Comparison of ENCODE assay signal across 9 cellular contexts in the genomic region with DNA sequence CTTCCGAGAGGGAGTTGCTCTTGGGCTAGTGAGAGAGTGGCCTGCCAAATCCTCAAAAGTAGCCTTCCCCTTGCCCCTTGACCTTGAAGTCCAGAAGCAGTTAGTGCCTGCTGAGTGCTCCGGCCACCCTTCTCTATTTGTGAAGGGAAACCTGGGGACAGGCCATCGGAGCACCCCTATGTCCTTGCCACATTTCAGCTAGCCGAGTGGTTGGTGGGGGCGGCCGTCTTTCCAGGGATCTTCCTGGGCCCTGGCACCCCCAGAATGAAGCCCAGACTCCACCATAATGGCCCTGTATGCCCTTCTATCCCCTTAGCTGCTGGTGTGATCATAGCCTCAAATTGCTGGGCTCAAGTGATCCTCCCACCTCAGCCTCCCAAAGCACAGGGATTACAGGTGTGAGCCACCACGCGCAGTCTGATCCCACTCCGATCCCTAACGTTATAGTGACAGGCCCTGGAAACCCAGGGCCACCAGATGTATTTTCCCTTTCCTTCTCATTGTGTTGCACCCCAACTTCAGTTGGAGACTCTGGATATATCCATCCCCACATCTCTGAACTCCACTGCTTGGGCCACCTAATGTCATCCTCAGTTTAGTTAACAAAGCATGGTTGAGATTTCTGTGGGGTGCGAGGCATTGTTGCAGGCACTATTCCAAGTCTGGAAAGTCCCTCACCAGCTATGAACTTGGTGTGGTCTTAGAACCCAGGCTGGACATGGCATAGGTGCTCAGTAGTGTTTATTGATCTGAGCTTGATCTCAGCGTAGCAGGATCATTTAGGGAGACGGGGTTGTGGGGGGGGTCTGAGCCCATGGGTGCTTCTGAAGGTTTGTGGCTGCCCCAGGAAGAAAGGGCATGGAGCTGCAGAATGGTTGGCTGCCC. TPM values are rescaled to one million over a fixed set of nuclear protein-coding genes. Genes with fewer than 3 reads are reported as not detected.
DNase-seq lines count a peak whose midpoint lies in the region; ATAC-seq and TF ChIP-seq lines count a peak whose summit lies in the region.
"Had no signal": no experiment of that assay in that cellular context is flagged by ENCODE, and none has a peak within 500 bp of the region (broad histone marks: within the 10 kb centered on the region; RNA-seq: fewer than 3 reads in every experiment).

No MANE protein-coding gene starts in this region.

- intact Hi-C loops in CD4-positive, alpha-beta memory T cell (cut with micrococcal nuclease) = loop anchor here (1.0 kb wide), 1 partner anchor 10 kb away; no protein-coding TSS in a partner anchor
- intact Hi-C loops in Panc1 (cut with micrococcal nuclease; ENCODE audit: unreplicated experiment) = no loop called here

- peak in 1 of 5 donors; percentile 60 for DNase-seq in CD4-positive, alpha-beta memory T cell
- DNase-seq in Panc1 (ENCODE audit: low read depth, low spot score) (no peak), epithelial cell of esophagus (ENCODE audit: low read depth) (no peak), osteoblast (ENCODE audit: insufficient read length, low spot score, missing footprints) (peak; percentile 65), left lobe of liver (ENCODE audit: low spot score) (no peak), Kasumi-1 (lab: John Stamatoyannopoulos, UW) (no peak), NCI-H1105 (lab: John Stamatoyannopoulos, UW) (no peak)
- no peak for DNase-seq in stimulated activated CD4-positive, alpha-beta T cell treated with anti-CD3 and anti-CD28 coated beads, Interleukin-4, amount 100 ng/mL, for 1 hour
- DNase-seq: stimulated activated CD4-positive, alpha-beta T cell treated with anti-CD3 and anti-CD28 coated beads, Interleukin-4, amount 100 ng/mL, for 24 hours had no signal

- H3K79me2 ChIP-seq in osteoblast (ENCODE audit: insufficient read depth, low read length) = peaks cover 56% of the 10 kb centered on the region

- no peaks in the 10 kb centered on the region for H3K27me3 Mint-ChIP-seq in CD4-positive, alpha-beta memory T cell

- no peaks in the 10 kb centered on the region for H3K36me3 ChIP-seq in CD4-positive, alpha-beta memory T cell (ENCODE audit: insufficient read depth, low read length)
- H3K36me3 ChIP-seq in Panc1 (ENCODE audit: control insufficient read depth, insufficient read depth, low read length) = no peaks in the 10 kb centered on the region
- H3K36me3 ChIP-seq in osteoblast (ENCODE audit: insufficient read depth, low read length) = no peaks in the 10 kb centered on the region

- in situ Hi-C loops in Panc1 (cut with HindIII; ENCODE audit: low pct_unique_long_range_greater_than_20kb, low sequenced_read_pairs) = no loop called here

- H2AFZ ChIP-seq in osteoblast (ENCODE audit: low read length) = peak overlapping the region; percentile 77

- peak overlapping the region; percentile 90 to 100 (median 98) for H3K4me3 Mint-ChIP-seq in CD4-positive, alpha-beta memory T cell

- H4K20me1 ChIP-seq in osteoblast (ENCODE audit: insufficient read depth, low read length) = peaks cover 22% of the 10 kb centered on the region

- POLR2A ChIA-PET in CD4-positive, alpha-beta memory T cell (lab: Charles Lee; ENCODE audit: partially characterized antibody) = interaction anchor here (1.7 to 31.9 kb wide), 5 partner anchors 13 to 71 kb away, joined by 5 to 906 read pairs (median 598); no protein-coding TSS in a partner anchor
- POLR2A ChIA-PET in Panc1 (lab: Charles Lee) = interaction anchor here (0.7 kb wide), 1 partner anchor 48 kb away, joined by 4 read pairs; no protein-coding TSS in a partner anchor

- peaks cover 45 to 64% (median 52%) of the 10 kb centered on the region in 4 donors for H3K4me1 Mint-ChIP-seq in CD4-positive, alpha-beta memory T cell

- H3K36me3 Mint-ChIP-seq in CD4-positive, alpha-beta memory T cell = peaks cover 15 to 26% of the 10 kb centered on the region in 2 donors

- peak overlapping the region; percentile 85 for H3K4me2 ChIP-seq in osteoblast (ENCODE audit: insufficient read depth, low read length)

- H3K27ac ChIP-seq in CD4-positive, alpha-beta memory T cell (ENCODE audit: low read depth, low read length) = peak overlapping the region; percentile 83
- H3K27ac ChIP-seq in Panc1 (ENCODE audit: low read length) (peak overlapping the region; percentile 79), osteoblast (ENCODE audit: low read depth, low read length) (peak overlapping the region; percentile 37)

- no peak for ATAC-seq in Panc1
- ATAC-seq in left lobe of liver = no peak

- H3K27ac Mint-ChIP-seq in CD4-positive, alpha-beta memory T cell = peak overlapping the region; percentile 93 to 100 (median 96)

- H3K9me3 ChIP-seq in CD4-positive, alpha-beta memory T cell (ENCODE audit: control insufficient read depth in 1 of 2, low read length in 2 of 2) = no peaks in the 10 kb centered on the region
- H3K9me3 ChIP-seq in Panc1 (ENCODE audit: control insufficient read depth, insufficient read depth, low read depth, low read length) (no peaks in the 10 kb centered on the region), osteoblast (ENCODE audit: low read depth, low read length) (no peaks in the 10 kb centered on the region)

- TF ChIP-seq CTCF in Panc1 (IDR thresholded peaks at IDR 0.05) = no peak
- no peak for TF ChIP-seq CTCF in epithelial cell of esophagus (IDR thresholded peaks at IDR 0.05; ENCODE audit: insufficient read depth, low read depth, low read length, missing control alignments)
- no peak for TF ChIP-seq CTCF in osteoblast (IDR thresholded peaks at IDR 0.05; ENCODE audit: extremely low read depth, low read depth, low read length)

- no peaks in the 10 kb centered on the region for H3K27me3 ChIP-seq in CD4-positive, alpha-beta memory T cell (ENCODE audit: insufficient read depth, low read length)
- H3K27me3 ChIP-seq in Panc1 (ENCODE audit: control insufficient read depth, insufficient read depth, low read length) (no peaks in the 10 kb centered on the region), osteoblast (ENCODE audit: insufficient read depth, low read length) (no peaks in the 10 kb centered on the region)

- CTCF ChIA-PET in CD4-positive, alpha-beta memory T cell (lab: Charles Lee; ENCODE audit: partially characterized antibody) = interaction anchor here (0.9 to 20.7 kb wide), 6 partner anchors 11 to 50 kb away, joined by 3 to 814 read pairs (median 156); no protein-coding TSS in a partner anchor
- CTCF ChIA-PET in Panc1 (lab: Charles Lee) = interaction anchor here (1.6 kb wide), 1 partner anchor 50 kb away, joined by 9 read pairs; no protein-coding TSS in a partner anchor

- H3K4me3 ChIP-seq in CD4-positive, alpha-beta memory T cell (ENCODE audit: low read length in 2 of 2) = peak overlapping the region; percentile 70 to 76
- H3K4me3 ChIP-seq in Panc1 (ENCODE audit: low read depth in 2 of 2, low read length in 2 of 2) (peak overlapping the region; percentile 81 to 87), epithelial cell of esophagus (ENCODE audit: low read length) (peak overlapping the region; percentile 89), osteoblast (ENCODE audit: insufficient read depth, low read length) (peak overlapping the region; percentile 81)

- H3K4me1 ChIP-seq in CD4-positive, alpha-beta memory T cell (ENCODE audit: insufficient read depth, low read length) = peaks cover 48% of the 10 kb centered on the region
- H3K4me1 ChIP-seq in Panc1 (ENCODE audit: control insufficient read depth, insufficient read depth, low read length) (peaks cover 35% of the 10 kb centered on the region), osteoblast (ENCODE audit: insufficient read depth, low read length) (peaks cover 27% of the 10 kb centered on the region)

- no peaks in the 10 kb centered on the region for H3K9me3 Mint-ChIP-seq in CD4-positive, alpha-beta memory T cell

- TSS peak; percentile 84 for BruUV-seq in Panc1 (replicated peaks; lab: Mats Ljungman, UMichigan)

RNA-seq across cellular contexts. Expression of a gene that starts 1.6 kb away (rescaled TPM):
- total RNA-seq in CD4-positive, alpha-beta memory T cell = 100 to 1,000 TPM; 151 to 153 TPM
- polyA plus RNA-seq in CD4-positive, alpha-beta memory T cell = 100 to 1,000 TPM; 148 to 246 TPM
- 39.0 TPM for total RNA-seq in Panc1 (2021; ENCODE audit: unreplicated experiment)
- 48.4 TPM for polyA plus RNA-seq in Panc1 (2012; ENCODE audit: insufficient read length)
- 19.2 and 23.9 TPM in 2 replicates for total RNA-seq in osteoblast
- total RNA-seq in left lobe of liver = 31.3 TPM

RNA-seq across cellular contexts. Expression of a gene that starts 47.4 kb away (rescaled TPM):
- 1 to 10 TPM; 3.6 to 4.7 TPM for total RNA-seq in CD4-positive, alpha-beta memory T cell
- 1 to 10 TPM; 3.8 to 6.0 TPM for polyA plus RNA-seq in CD4-positive, alpha-beta memory T cell
- total RNA-seq in Panc1 (2021; ENCODE audit: unreplicated experiment) (89.0 TPM), osteoblast (5.1 and 5.9 TPM in 2 replicates), left lobe of liver (82.1 TPM)
- 57.3 TPM for polyA plus RNA-seq in Panc1 (2012; ENCODE audit: insufficient read length)

Comparison
In these comparisons a context has a peak if more than half of its experiments do, and no peak if none do; other contexts are left out.
1. RNA of a gene that starts 47.4 kb away (total RNA-seq): 89.0 TPM in Panc1 (single experiment) and 82.1 TPM in left lobe of liver (single experiment); 5.1 to 5.9 TPM in osteoblast and 3.6 to 4.7 TPM in CD4-positive, alpha-beta memory T cell; every median in the first group is over 10 times any median in the second.
2. Peak in every context shown above with its lines, with median percentiles within 50 percentile points of each other: H3K27ac ChIP-seq and H3K4me3 ChIP-seq.